In genomic region chr1:226082959-226083302, GRCh38 we compare ENCODE assay signal across 8 cellular contexts. TPM values are rescaled to one million over a fixed set of nuclear protein-coding genes. Genes with fewer than 3 reads are reported as not detected.
DNase-seq lines count a peak whose midpoint lies in the region; ATAC-seq, FAIRE-seq and TF ChIP-seq lines count a peak whose summit lies in the region.

No MANE protein-coding gene starts in this region.

- CTCF ChIA-PET in BJ (lab: Yijun Ruan, JAX) (interaction anchor here (1.0 to 2.1 kb wide), 6 partner anchors 13 to 114 kb away, joined by 3 to 13 read pairs (median 6); partner anchors contain the start of gene H3-3A), GM10248 (lab: Yijun Ruan, JAX) (interaction anchor here (0.6 to 2.9 kb wide), 11 partner anchors 10 to 43 kb away, joined by 3 to 21 read pairs (median 8); partner anchors contain the start of gene H3-3A)

- no peaks in the 10 kb centered on the region for H3K36me3 ChIP-seq in BJ (ENCODE audit: control insufficient read depth, insufficient read depth, low read length)
- no peaks in the 10 kb centered on the region for H3K36me3 ChIP-seq in esophagus muscularis mucosa

- H3K4me1 Mint-ChIP-seq in naive B cell: peaks cover 21 to 37% (median 25%) of the 10 kb centered on the region in 3 donors

- intact Hi-C loops in esophagus muscularis mucosa (cut with DNase I): loop anchor here (5.0 kb wide), 1 partner anchor 39 kb away; no protein-coding TSS in a partner anchor

- no peak for TF ChIP-seq EP300 in esophagus muscularis mucosa (IDR thresholded peaks at IDR 0.05)

- TF ChIP-seq POLR2A in esophagus muscularis mucosa (IDR thresholded peaks at IDR 0.05; ENCODE audit: low read depth): no peak

- H3K9me3 Mint-ChIP-seq in naive B cell: no peaks in the 10 kb centered on the region

- peak overlapping the region in 2 of 6 donors; percentile 92 to 97 for H3K27ac Mint-ChIP-seq in naive B cell

- no peaks in the 10 kb centered on the region for H3K9me3 ChIP-seq in esophagus muscularis mucosa

- 0 out of 2 replicates have a peak, but pooled peaks have one; percentile 2 for TF ChIP-seq CTCF in BJ (IDR thresholded peaks at IDR 0.05; ENCODE audit: insufficient read depth, low read depth, low read length)
- no peak for TF ChIP-seq CTCF in esophagus muscularis mucosa (IDR thresholded peaks at IDR 0.05)
- TF ChIP-seq CTCF in GM10248 (IDR thresholded peaks at IDR 0.05; ENCODE audit: control extremely low read depth, extremely low read depth, low read depth, missing control alignments): no peak

- H3K4me3 ChIP-seq in BJ (ENCODE audit: low read depth, low read length) (peak overlapping the region; percentile 59), esophagus muscularis mucosa (peak overlapping the region; percentile 65 to 82 (median 73))

- POLR2A ChIA-PET in BJ (lab: Charles Lee) (interaction anchor here (0.8 kb wide), 1 partner anchor 20 kb away, joined by 3 read pairs; the partner anchor contains the start of gene H3-3A), GM10248 (lab: Yijun Ruan, JAX) (interaction anchor here (0.7 to 2.9 kb wide), 6 partner anchors 9 to 84 kb away, joined by 3 to 12 read pairs (median 8); partner anchors contain the start of genes H3-3A and SDE2)

- H3K4me1 ChIP-seq in esophagus muscularis mucosa: peaks cover 12 to 16% (median 15%) of the 10 kb centered on the region in 4 donors

- H3K36me3 Mint-ChIP-seq in naive B cell: no peaks in the 10 kb centered on the region

- peak overlapping the region; percentile 78 to 97 (median 94) for H3K4me3 Mint-ChIP-seq in naive B cell

- FAIRE-seq in GM19239 (lab: Jason Lieb, UNC): no peak

- H3K27me3 ChIP-seq in BJ (ENCODE audit: control insufficient read depth, insufficient read depth, low read length) (no peaks in the 10 kb centered on the region), esophagus muscularis mucosa (no peaks in the 10 kb centered on the region)

- peak; percentile 11 for ATAC-seq in HG03196 (IDR thresholded peaks at IDR 0.05; ENCODE audit: unreplicated experiment)
- no peak for ATAC-seq in naive B cell (ENCODE audit: low read depth in 2 of 2)

- DNase-seq in BJ (ENCODE audit: low read depth): no peak
- peak; percentile 21 for DNase-seq in GM19239 (ENCODE audit: insufficient read length, low spot score)
- DNase-seq in SW480 (ENCODE audit: low spot score): peak; percentile 46
- no peak for DNase-seq in esophagus muscularis mucosa (ENCODE audit: extremely low spot score)
- no peak for DNase-seq in naive B cell
- no peak for DNase-seq in GM10248 (ENCODE audit: extremely low spot score)
- DNase-seq in NCI-H2107 treated with DMSO at 0.1 percent for 48 hours (lab: John Stamatoyannopoulos, UW; ENCODE audit: unreplicated experiment): no peak

- H3K27ac ChIP-seq in esophagus muscularis mucosa (replicated peaks in 1 of 4): peak overlapping the region; percentile 77 to 86 (median 84)

- WGBS in esophagus muscularis mucosa: 0% methylated on average over 9 of the region's 23 CpGs

- H3K27me3 Mint-ChIP-seq in naive B cell: no peaks in the 10 kb centered on the region

RNA-seq across cellular contexts. Expression of gene H3-3A, which starts 20.4 kb away (rescaled TPM):
- polyA plus RNA-seq in BJ (2011; rRNA removed): 164 and 168 TPM in 2 replicates
- polyA minus RNA-seq in BJ (2011; rRNA and poly(A)+ RNA removed): 26.5 and 32.5 TPM in 2 replicates
- total RNA-seq in esophagus muscularis mucosa: 100 to 1,000 TPM; 319 to 384 (median 350) TPM
- polyA plus RNA-seq in naive B cell (ENCODE audit: low read depth in 6 of 6): 1,000 to 10,000 TPM; 1,065 to 1,461 (median 1,242) TPM

Comparison
In these comparisons a context has a peak if more than half of its experiments do, and no peak if none do; other contexts are left out.
1. DNase-seq: peak in GM19239 (single experiment) and SW480 (single experiment); none in BJ (single experiment), esophagus muscularis mucosa (single experiment), naive B cell (single experiment), GM10248 (single experiment) and NCI-H2107 treated with DMSO at 0.1 percent for 48 hours (single experiment).